ENCODE assay signal across 8 cellular contexts in the genomic region with DNA sequence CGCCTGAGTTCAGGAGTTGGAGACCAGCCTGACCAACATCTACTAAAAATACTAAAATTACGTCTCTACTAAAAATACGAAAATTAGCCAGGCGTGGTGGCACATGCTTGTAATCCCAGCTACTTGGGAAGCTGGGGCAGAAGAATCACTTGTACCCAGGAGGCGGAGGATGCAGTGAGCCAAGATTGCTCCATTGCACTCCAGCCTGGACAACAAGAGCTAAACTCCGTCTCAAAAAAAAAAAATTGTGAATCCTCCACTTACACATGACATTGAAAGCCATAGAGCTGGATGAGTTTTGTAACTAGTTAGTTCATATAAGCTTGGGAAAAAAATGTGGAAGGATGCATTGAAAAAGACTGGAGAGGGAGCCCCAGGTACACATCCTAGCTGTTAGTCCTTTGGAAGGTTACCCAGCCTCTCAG. TPM values are rescaled to one million over a fixed set of nuclear protein-coding genes. Genes with fewer than 3 reads are reported as not detected.
DNase-seq lines count a peak whose midpoint lies in the region; ATAC-seq and TF ChIP-seq lines count a peak whose summit lies in the region.

No MANE protein-coding gene starts in this region.

- peak overlapping the region; percentile 99 for H3K4me3 ChIP-seq in BE2C (ENCODE audit: low read depth, low read length)
- peak overlapping the region; percentile 97 for H3K4me3 ChIP-seq in MG63
- H3K4me3 ChIP-seq in duodenal mucosa (ENCODE audit: low read depth in 1 of 2, low read length in 2 of 2) = peak overlapping the region; percentile 73 to 75

- H3K4me1 ChIP-seq in BE2C (no peaks in the 10 kb centered on the region; the same call in 1 of the 2 replicates), duodenal mucosa (ENCODE audit: control insufficient read depth in 1 of 2, insufficient read depth in 2 of 2, low read length in 2 of 2) (peaks cover 13 to 25% of the 10 kb centered on the region in 2 donors)

- peaks cover 29% of the 10 kb centered on the region for H3K27me3 Mint-ChIP-seq in nephron progenitor cell (ENCODE audit: low read depth, poor library complexity)

- H3K4me3 Mint-ChIP-seq in nephron progenitor cell = peak overlapping the region; percentile 100

- DNase-seq in BE2C (no peak), MG63 (no peak), nephron progenitor cell (no peak), NCI-H526 (lab: John Stamatoyannopoulos, UW) (no peak), globus pallidus (ENCODE audit: low spot score) (no peak)
- DNase-seq in NK-92 treated with Interleukin-12 subunit alpha and Interleukin-12 subunit beta, amount 100 ng/mL, for 24 hours (lab: John Stamatoyannopoulos, UW) = no peak

- H3K9me3 ChIP-seq in BE2C (no peaks in the 10 kb centered on the region), MG63 (no peaks in the 10 kb centered on the region), duodenal mucosa (ENCODE audit: control insufficient read depth in 1 of 2, low read length in 2 of 2) (no peaks in the 10 kb centered on the region)

- peak overlapping the region; percentile 56 to 73 for H3K9ac ChIP-seq in duodenal mucosa (ENCODE audit: low read depth in 1 of 2, low read length in 2 of 2)

- peaks cover 29% of the 10 kb centered on the region for H3K4me1 Mint-ChIP-seq in nephron progenitor cell

- ATAC-seq in GM21786 (IDR thresholded peaks at IDR 0.05; ENCODE audit: unreplicated experiment) = no peak

- H3K27ac ChIP-seq in duodenal mucosa (ENCODE audit: low read depth, low read length) = peak overlapping the region; percentile 70

- H3K27me3 ChIP-seq in BE2C (no peaks in the 10 kb centered on the region), MG63 (no peaks in the 10 kb centered on the region), duodenal mucosa (ENCODE audit: control insufficient read depth in 1 of 2, insufficient read depth in 2 of 2, low read length in 2 of 2) (no peaks in the 10 kb centered on the region)

- peaks cover 7% of the 10 kb centered on the region for H3K36me3 Mint-ChIP-seq in nephron progenitor cell (ENCODE audit: low read depth)

- H3K9me3 Mint-ChIP-seq in nephron progenitor cell = no peaks in the 10 kb centered on the region

- peaks cover 18% of the 10 kb centered on the region for H3K36me3 ChIP-seq in BE2C
- peaks cover 38% of the 10 kb centered on the region for H3K36me3 ChIP-seq in MG63
- peaks cover under 1 to 17% of the 10 kb centered on the region in 2 donors for H3K36me3 ChIP-seq in duodenal mucosa (ENCODE audit: control insufficient read depth in 1 of 2, insufficient read depth in 2 of 2, low read length in 2 of 2)

- H3K27ac Mint-ChIP-seq in nephron progenitor cell = peak overlapping the region; percentile 88

- no peak for TF ChIP-seq CTCF in BE2C (IDR thresholded peaks at IDR 0.05; ENCODE audit: low read depth, low read length)
- no peak for TF ChIP-seq CTCF in nephron progenitor cell (IDR thresholded peaks at IDR 0.05)

RNA-seq across cellular contexts. Expression of gene PSMD8, which starts 0.5 kb away (rescaled TPM):
- 683 TPM for polyA plus RNA-seq in BE2C (2012; ENCODE audit: insufficient read depth, insufficient read length, low read depth)
- 509 and 658 TPM in 2 replicates for total RNA-seq in MG63 (2014; rRNA removed; shearing (Covaris generic); ENCODE audit: low replicate concordance)

RNA-seq across cellular contexts. Expression of gene GGN, which starts 13.9 kb away (rescaled TPM):
- 2.4 TPM for polyA plus RNA-seq in BE2C (2012; ENCODE audit: insufficient read depth, insufficient read length, low read depth)
- total RNA-seq in MG63 (2014; rRNA removed; shearing (Covaris generic); ENCODE audit: low replicate concordance) = not detected in 2 replicates

RNA-seq across cellular contexts. Expression of gene SPRED3, which starts 14.6 kb away (rescaled TPM):
- polyA plus RNA-seq in BE2C (2012; ENCODE audit: insufficient read depth, insufficient read length, low read depth) = 11.9 TPM
- total RNA-seq in MG63 (2014; rRNA removed; shearing (Covaris generic); ENCODE audit: low replicate concordance) = 0.49 and 4.5 TPM in 2 replicates

RNA-seq across cellular contexts. Expression of gene FAM98C, which starts 29.0 kb away (rescaled TPM):
- 32.1 TPM for polyA plus RNA-seq in BE2C (2012; ENCODE audit: insufficient read depth, insufficient read length, low read depth)
- 12.7 and 15.3 TPM in 2 replicates for total RNA-seq in MG63 (2014; rRNA removed; shearing (Covaris generic); ENCODE audit: low replicate concordance)

RNA-seq across cellular contexts. Expression of gene CATSPERG, which starts 38.3 kb away (rescaled TPM):
- polyA plus RNA-seq in BE2C (2012; ENCODE audit: insufficient read depth, insufficient read length, low read depth) = 1.2 TPM
- 0.25 and 2.3 TPM in 2 replicates for total RNA-seq in MG63 (2014; rRNA removed; shearing (Covaris generic); ENCODE audit: low replicate concordance)
